In the genomic region with DNA sequence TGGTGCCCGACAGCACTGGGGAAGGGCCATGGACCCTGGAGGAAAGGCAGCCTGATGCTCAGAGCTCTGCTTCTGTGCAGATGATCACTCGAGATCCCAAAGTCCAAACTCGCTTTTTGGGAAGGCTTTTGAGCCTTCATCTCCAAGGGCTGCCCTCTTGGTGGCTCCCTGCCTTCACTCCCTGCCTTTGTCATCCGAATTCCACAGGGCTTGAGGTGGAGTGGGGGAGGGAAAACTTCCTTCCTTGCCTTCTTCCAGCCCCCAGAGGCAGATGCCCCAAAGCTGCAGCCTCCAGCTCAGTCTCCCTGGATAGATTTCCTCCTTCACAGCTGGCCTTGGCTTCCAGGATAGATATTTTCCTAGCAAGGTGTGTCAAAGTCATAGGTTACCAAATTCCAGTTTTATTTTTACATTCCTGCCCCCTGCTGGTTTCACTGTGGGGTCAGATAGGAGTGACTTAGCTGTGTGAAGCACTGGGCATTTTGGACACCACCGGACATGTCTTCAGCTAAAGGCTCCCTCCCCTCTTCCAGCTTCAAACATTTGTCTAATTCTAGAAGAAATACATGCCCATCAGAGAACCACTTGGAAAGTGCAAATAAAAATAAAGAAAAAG, we compare ENCODE assay signal across 14 cellular contexts.
DNase-seq lines count a peak whose midpoint lies in the region; ATAC-seq, FAIRE-seq and TF ChIP-seq lines count a peak whose summit lies in the region.
"Had no signal": no experiment of that assay in that cellular context is flagged by ENCODE, and none has a peak within 500 bp of the region (broad histone marks: within the 10 kb centered on the region; RNA-seq: fewer than 3 reads in every experiment).

No MANE protein-coding gene starts in this region.

- no peaks in the 10 kb centered on the region for H3K79me2 ChIP-seq in keratinocyte (ENCODE audit: control insufficient read depth, insufficient read depth, low read length)

- peaks cover 2% of the 10 kb centered on the region for H3K9me1 ChIP-seq in keratinocyte (ENCODE audit: control insufficient read depth, extremely low read depth, insufficient read depth, low read length)

- H4K20me1 ChIP-seq in keratinocyte (ENCODE audit: control insufficient read depth, extremely low read depth, insufficient read depth, low read length), result no peaks in the 10 kb centered on the region

- H3K9me3 ChIP-seq in keratinocyte (ENCODE audit: control insufficient read depth, low read depth, low read length), result no peaks in the 10 kb centered on the region

- H3K36me3 ChIP-seq in keratinocyte (ENCODE audit: control insufficient read depth in 2 of 2, extremely low read depth in 1 of 2, insufficient read depth in 2 of 2, low read length in 2 of 2), result no peaks in the 10 kb centered on the region

- ATAC-seq in HG02981 (IDR thresholded peaks at IDR 0.05; ENCODE audit: unreplicated experiment) (no peak), GM18861 (IDR thresholded peaks at IDR 0.05; ENCODE audit: unreplicated experiment) (no peak)

- no peak overlapping the region for H2AFZ ChIP-seq in keratinocyte (ENCODE audit: control insufficient read depth, low read length)

- no peaks in the 10 kb centered on the region for H3K27me3 ChIP-seq in keratinocyte (ENCODE audit: control insufficient read depth, extremely low read depth, insufficient read depth, low read length)

- H3K4me3 ChIP-seq in AG10803 (ENCODE audit: low read length) (no peak overlapping the region), keratinocyte (ENCODE audit: control insufficient read depth in 2 of 3, extremely low read depth in 1 of 3, insufficient read depth in 2 of 3, low read depth in 1 of 3, low read length in 3 of 3) (no peak overlapping the region)

- no peak overlapping the region for H3K27ac ChIP-seq in keratinocyte (ENCODE audit: control insufficient read depth, insufficient read depth, low read length)

- TF ChIP-seq CTCF in AG10803 (conservative IDR thresholded peaks at IDR 0.05; ENCODE audit: low read length) (peak; percentile 12; the same call in 1 of the 2 replicates), GM13977 (IDR thresholded peaks at IDR 0.05; ENCODE audit: extremely low read depth, insufficient read depth, missing control alignments) (peak; percentile 11), keratinocyte (optimal IDR thresholded peaks at IDR 0.05 in 1 of 3, IDR thresholded peaks at IDR 0.05 in 1 of 3, conservative IDR thresholded peaks at IDR 0.05 in 1 of 3; ENCODE audit: extremely low read depth in 1 of 3, insufficient read depth in 2 of 3, low read length in 3 of 3) (peak in 2 of 3 experiments; percentile 40 to 51)

- DNase-seq in AG10803 (ENCODE audit: low read depth), result no peak
- DNase-seq in GM13977 (ENCODE audit: low spot score), result no peak
- DNase-seq in SW480 (ENCODE audit: low spot score), result peak; percentile 36
- no peak for DNase-seq in keratinocyte (ENCODE audit: low read depth, low spot score)
- no peak for DNase-seq in T-helper 9 cell
- DNase-seq in NCI-H446 treated with DMSO at 0.1 percent for 48 hours (lab: John Stamatoyannopoulos, UW), result no peak
- DNase-seq: activated CD4-positive, alpha-beta T cell treated with anti-CD3 and anti-CD28 coated beads for 1 hour; activated T-cell treated with anti-CD3 and anti-CD28 coated beads, Interleukin-2, amount 50 U/mL, for 48 hours; amniotic stem cell; NCI-H187; NCI-H774 had no signal

- in situ Hi-C loops in GM13977 (cut with MboI; ENCODE audit: low pct_unique_long_range_greater_than_20kb, low sequenced_read_pairs, unreplicated experiment), result no loop called here

- no peak overlapping the region for H3K4me2 ChIP-seq in keratinocyte (ENCODE audit: control insufficient read depth, extremely low read depth, insufficient read depth, low read depth, low read length)

- dilution Hi-C loops in keratinocyte (cut with MboI; ENCODE audit: extremely low pct_ligation_motif_present, low sequenced_read_pairs), result no loop called here

- no peak for FAIRE-seq in keratinocyte (lab: Jason Lieb, UNC)
- FAIRE-seq: frontal cortex had no signal

- peaks cover 9% of the 10 kb centered on the region for H3K4me1 ChIP-seq in keratinocyte (ENCODE audit: control insufficient read depth, extremely low read depth, insufficient read depth, low read length)

- H3K9ac ChIP-seq in keratinocyte (ENCODE audit: control insufficient read depth, extremely low read depth, insufficient read depth, low read length), result no peak overlapping the region
